ENCODE assay signal across 18 cellular contexts in the genomic region with DNA sequence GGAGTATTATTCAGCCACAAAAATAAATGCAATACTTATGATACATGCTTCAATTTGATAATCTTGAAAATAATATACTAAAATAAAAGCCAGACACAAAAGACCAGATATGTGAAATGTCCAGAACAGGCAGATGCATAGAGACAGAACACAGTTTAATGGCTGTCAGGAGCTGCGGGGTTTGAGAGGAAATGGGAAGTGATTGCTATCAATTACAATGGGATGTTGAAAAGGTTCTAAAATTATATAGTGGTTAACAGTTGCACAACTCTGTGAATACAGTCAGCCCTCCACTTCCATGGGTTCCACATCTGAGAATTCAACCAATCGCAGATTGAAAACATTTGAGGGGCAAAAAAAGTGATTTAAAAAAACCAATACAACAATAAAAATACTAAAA. TPM values are rescaled to one million over a fixed set of nuclear protein-coding genes. Genes with fewer than 3 reads are reported as not detected.
DNase-seq lines count a peak whose midpoint lies in the region; ATAC-seq and TF ChIP-seq lines count a peak whose summit lies in the region.
"Had no signal": no experiment of that assay in that cellular context is flagged by ENCODE, and none has a peak within 500 bp of the region (broad histone marks: within the 10 kb centered on the region; RNA-seq: fewer than 3 reads in every experiment).

No MANE protein-coding gene starts in this region.

- no peak for ATAC-seq in HG03097 (IDR thresholded peaks at IDR 0.05; ENCODE audit: low FRiP score, unreplicated experiment)
- ATAC-seq: GM23338, HCT116 had no signal

- no peaks in the 10 kb centered on the region for H3K9me2 ChIP-seq in OCI-LY7 (ENCODE audit: insufficient read depth, low read length)

- H2BK120ac ChIP-seq in mesenchymal stem cell (ENCODE audit: low read depth, low read length), result no peak overlapping the region

- H3K4me1 ChIP-seq in BLaER1 treated with 17β-estradiol and CSF1 and Interleukin-3, amounts not matched to agents 10 nM and 100 nM, result peaks cover 0 to 64% (median 38%) of the 10 kb centered on the region in 10 experiments; a peak in 14 of 20 replicates
- H3K4me1 ChIP-seq in mesenchymal stem cell (ENCODE audit: control insufficient read depth, insufficient read depth, low read depth, low read length) (no peaks in the 10 kb centered on the region), OCI-LY7 (ENCODE audit: insufficient read depth, low read length, poor library complexity, severe bottlenecking) (no peaks in the 10 kb centered on the region), SJCRH30 (no peaks in the 10 kb centered on the region)

- H3K27ac ChIP-seq in BLaER1 treated with 17β-estradiol and CSF1 and Interleukin-3, amounts not matched to agents 10 nM and 100 nM, result peak overlapping the region in 7 of 11 experiments; percentile 1 to 80 (median 65); a peak in 14 of 22 replicates
- no peak overlapping the region for H3K27ac ChIP-seq in mesenchymal stem cell (ENCODE audit: low read length, poor library complexity, severe bottlenecking)
- no peak overlapping the region for H3K27ac ChIP-seq in OCI-LY7 (ENCODE audit: low read depth, low read length, poor library complexity, severe bottlenecking)
- H3K27ac ChIP-seq in SJCRH30, result no peak overlapping the region
- H3K27ac ChIP-seq: KMS-11 had no signal

- no peak for TF ChIP-seq CTCF in OCI-LY7 (conservative IDR thresholded peaks at IDR 0.05; ENCODE audit: low read length)

- CTCF ChIA-PET in OCI-LY7 (lab: Charles Lee; ENCODE audit: unreplicated experiment), result no interaction called here

- no peak overlapping the region for H2BK5ac ChIP-seq in mesenchymal stem cell (ENCODE audit: low read depth, low read length, poor library complexity, severe bottlenecking)

- H4K91ac ChIP-seq in mesenchymal stem cell (ENCODE audit: low read length), result no peak overlapping the region

- H3K18ac ChIP-seq in mesenchymal stem cell (ENCODE audit: low read depth in 1 of 2, low read length in 2 of 2), result no peak overlapping the region

- peak; percentile 73 for DNase-seq in MV-4-11 (lab: John Stamatoyannopoulos, UW)
- peak; percentile 32 for DNase-seq in SIG-M5 (lab: John Stamatoyannopoulos, UW)
- DNase-seq in mesenchymal stem cell, result no peak
- no peak for DNase-seq in OCI-LY7 (ENCODE audit: low spot score)
- DNase-seq in SJCRH30, result no peak
- DNase-seq: DMS 273 treated with DMSO at 0.1 percent for 48 hours; GDM1; NCI-H1417; NCI-H1930; NCI-H2171; NCI-H446; NK-92 treated with Interleukin-12 subunit alpha and Interleukin-12 subunit beta, amount 100 ng/mL, for 24 hours; Right ventricle myocardium superior had no signal

- H3K36me3 ChIP-seq in BLaER1 treated with 17β-estradiol and CSF1 and Interleukin-3, amounts not matched to agents 10 nM and 100 nM, result peaks cover 50 to 82% (median 68%) of the 10 kb centered on the region in 11 experiments
- peaks cover 4 to 59% of the 10 kb centered on the region in 2 experiments for H3K36me3 ChIP-seq in mesenchymal stem cell (ENCODE audit: control insufficient read depth in 1 of 2, insufficient read depth in 2 of 2, low read depth in 1 of 2, low read length in 2 of 2)
- H3K36me3 ChIP-seq in OCI-LY7 (ENCODE audit: insufficient read depth, low read length), result peaks cover 75% of the 10 kb centered on the region
- H3K36me3 ChIP-seq in SJCRH30, result peaks cover 43% of the 10 kb centered on the region

- no peak overlapping the region for H3K4ac ChIP-seq in mesenchymal stem cell (ENCODE audit: low read depth in 1 of 2, low read length in 2 of 2)

- H3K4me2 ChIP-seq in BLaER1 treated with 17β-estradiol and CSF1 and Interleukin-3, amounts not matched to agents 10 nM and 100 nM, result peak overlapping the region in 8 of 11 experiments; percentile 35 to 76 (median 60); a peak in 15 of 22 replicates
- no peak overlapping the region for H3K4me2 ChIP-seq in mesenchymal stem cell (ENCODE audit: low read length, poor library complexity, severe bottlenecking)
- H3K4me2 ChIP-seq in OCI-LY7 (ENCODE audit: low read length), result no peak overlapping the region
- H3K4me2 ChIP-seq: GM23338, KMS-11 had no signal

- BruUV-seq in OCI-LY7 (replicated peaks; lab: Mats Ljungman, UMichigan), result no TSS peak

- H3K79me1 ChIP-seq in mesenchymal stem cell (replicated peaks; ENCODE audit: low read length, poor library complexity, severe bottlenecking), result peaks cover 1% of the 10 kb centered on the region

- H3K9ac ChIP-seq in BLaER1 treated with 17β-estradiol and CSF1 and Interleukin-3, amounts not matched to agents 10 nM and 100 nM, result peak overlapping the region in 3 of 11 experiments; percentile 5 to 33 (median 6); a peak in 3 of 22 replicates
- peak overlapping the region; percentile 16 for H3K9ac ChIP-seq in mesenchymal stem cell (ENCODE audit: low read length)
- H3K9ac ChIP-seq: KMS-11 had no signal

- POLR2A ChIA-PET in OCI-LY7 (lab: Charles Lee), result interaction anchor here (0.7 to 1.1 kb wide), 3 partner anchors 9 to 55 kb away, joined by 3 to 5 read pairs (median 3); no protein-coding TSS in a partner anchor

- H3K23ac ChIP-seq in mesenchymal stem cell (ENCODE audit: low read length in 2 of 2), result no peak overlapping the region

- H4K20me1 ChIP-seq in BLaER1 treated with 17β-estradiol and CSF1 and Interleukin-3, amounts not matched to agents 10 nM and 100 nM, result no peaks in the 10 kb centered on the region; a peak in 1 of 22 replicates
- no peaks in the 10 kb centered on the region for H4K20me1 ChIP-seq in OCI-LY7 (ENCODE audit: insufficient read depth, low read length)

- H2BK12ac ChIP-seq in mesenchymal stem cell (ENCODE audit: low read length in 2 of 2), result no peak overlapping the region

- H3K79me2 ChIP-seq in OCI-LY7 (ENCODE audit: insufficient read depth, low read depth, low read length), result no peaks in the 10 kb centered on the region

- H2AFZ ChIP-seq in mesenchymal stem cell (ENCODE audit: low read depth, low read length) (no peak overlapping the region), OCI-LY7 (ENCODE audit: low read length) (no peak overlapping the region)
- H2AFZ ChIP-seq: GM23338 had no signal

- H2AK5ac ChIP-seq in mesenchymal stem cell (ENCODE audit: low read length, severe bottlenecking), result no peak overlapping the region

- H3K4me3 ChIP-seq in BLaER1 treated with 17β-estradiol and CSF1 and Interleukin-3, amounts not matched to agents 10 nM and 100 nM, result no peak overlapping the region
- no peak overlapping the region for H3K4me3 ChIP-seq in mesenchymal stem cell (ENCODE audit: insufficient read depth in 1 of 2, low read depth in 1 of 2, low read length in 2 of 2)
- H3K4me3 ChIP-seq in OCI-LY7 (ENCODE audit: low read depth, low read length, poor library complexity, severe bottlenecking), result no peak overlapping the region
- H3K4me3 ChIP-seq in SJCRH30, result no peak overlapping the region
- H3K4me3 ChIP-seq: GM23338 had no signal

- peaks cover 0 to 9% (median 0%) of the 10 kb centered on the region in 11 experiments; a peak in 2 of 22 replicates for H3K9me3 ChIP-seq in BLaER1 treated with 17β-estradiol and CSF1 and Interleukin-3, amounts not matched to agents 10 nM and 100 nM (replicated peaks in 1 of 11)
- H3K9me3 ChIP-seq in mesenchymal stem cell (ENCODE audit: control insufficient read depth, low read length) (no peaks in the 10 kb centered on the region), OCI-LY7 (ENCODE audit: low read length) (no peaks in the 10 kb centered on the region), SJCRH30 (replicated peaks) (no peaks in the 10 kb centered on the region)

- intact Hi-C loops in OCI-LY7 (cut with micrococcal nuclease; ENCODE audit: unreplicated experiment), result no loop called here

- no peaks in the 10 kb centered on the region for H3K27me3 ChIP-seq in BLaER1 treated with 17β-estradiol and CSF1 and Interleukin-3, amounts not matched to agents 10 nM and 100 nM
- H3K27me3 ChIP-seq in mesenchymal stem cell (ENCODE audit: control insufficient read depth in 1 of 2, insufficient read depth in 1 of 2, low read length in 2 of 2) (no peaks in the 10 kb centered on the region), SJCRH30 (no peaks in the 10 kb centered on the region)

- 69% methylated on average over 1 of the region's 2 CpGs for WGBS in mesenchymal stem cell

- no peak overlapping the region for H3K14ac ChIP-seq in mesenchymal stem cell (ENCODE audit: low read length in 2 of 2)

- H4K8ac ChIP-seq in mesenchymal stem cell (ENCODE audit: low read length), result no peak overlapping the region

- H2BK15ac ChIP-seq in mesenchymal stem cell (ENCODE audit: low read depth, poor library complexity, severe bottlenecking), result no peak overlapping the region

RNA-seq across cellular contexts. Expression of a gene that starts 54.0 kb away (rescaled TPM):
- polyA plus RNA-seq in mesenchymal stem cell (2013, experiment 1 of 2), result 9.0 TPM
- polyA plus RNA-seq in mesenchymal stem cell (2013, experiment 2 of 2), result 9.5 TPM
- 17.2 and 18.4 TPM in 2 replicates for total RNA-seq in OCI-LY7 (2014; rRNA removed; shearing (Covaris generic))
- total RNA-seq in OCI-LY7 (2022), result 30.1 and 32.6 TPM in 2 replicates
- total RNA-seq in SJCRH30 (2014; rRNA removed; shearing (Covaris generic)), result 44.6 and 49.8 TPM in 2 replicates

Comparison
In these comparisons a context has a peak if more than half of its experiments do, and no peak if none do; other contexts are left out.
1. H3K27ac ChIP-seq: peak in BLaER1 treated with 17β-estradiol and CSF1 and Interleukin-3, amounts not matched to agents 10 nM and 100 nM (7 of 11); none in mesenchymal stem cell (single experiment), OCI-LY7 (single experiment) and SJCRH30 (single experiment).
2. H3K4me2 ChIP-seq: peak in BLaER1 treated with 17β-estradiol and CSF1 and Interleukin-3, amounts not matched to agents 10 nM and 100 nM (8 of 11); none in mesenchymal stem cell (single experiment) and OCI-LY7 (single experiment).
3. DNase-seq: peak in MV-4-11 (single experiment) and SIG-M5 (single experiment); none in mesenchymal stem cell (single experiment), OCI-LY7 (single experiment) and SJCRH30 (0 of 2).